14 cellular contexts compared by ENCODE assay signal in genomic region chr1:230754831-230755230, GRCh38. TPM values are rescaled to one million over a fixed set of nuclear protein-coding genes. Genes with fewer than 3 reads are reported as not detected.
DNase-seq lines count a peak whose midpoint lies in the region; ATAC-seq, FAIRE-seq and TF ChIP-seq lines count a peak whose summit lies in the region.
"Had no signal": no experiment of that assay in that cellular context is flagged by ENCODE, and none has a peak within 500 bp of the region (broad histone marks: within the 10 kb centered on the region; RNA-seq: fewer than 3 reads in every experiment).

No MANE protein-coding gene starts in this region.

- no peak for FAIRE-seq in H54 (lab: Jason Lieb, UNC)
- FAIRE-seq: islet of Langerhans had no signal

- H3K9me3 ChIP-seq in adipocyte (ENCODE audit: control insufficient read depth, low read length) (no peaks in the 10 kb centered on the region), vagina (no peaks in the 10 kb centered on the region), uterus (no peaks in the 10 kb centered on the region)
- H3K9me3 ChIP-seq: Peyer's patch had no signal

- intact Hi-C loops in left cardiac atrium (cut with DNase I) (no loop called here), vagina (cut with DNase I) (no loop called here), uterus (cut with DNase I; ENCODE audit: low total_unique reads) (no loop called here)

- H3K36me3 ChIP-seq in adipocyte (ENCODE audit: control insufficient read depth, insufficient read depth, low read length, severe bottlenecking) = no peaks in the 10 kb centered on the region
- H3K36me3 ChIP-seq in vagina = no peaks in the 10 kb centered on the region
- no peaks in the 10 kb centered on the region for H3K36me3 ChIP-seq in uterus
- H3K36me3 ChIP-seq: Peyer's patch had no signal

- peaks cover 30% of the 10 kb centered on the region for H3K27me3 ChIP-seq in adipocyte (replicated peaks; ENCODE audit: control insufficient read depth, insufficient read depth, low read length)
- no peaks in the 10 kb centered on the region for H3K27me3 ChIP-seq in vagina
- H3K27me3 ChIP-seq in uterus = no peaks in the 10 kb centered on the region
- H3K27me3 ChIP-seq: Peyer's patch had no signal

- TF ChIP-seq POLR2A in H54 (IDR thresholded peaks at IDR 0.05; ENCODE audit: low read depth, low read length) (no peak), vagina (IDR thresholded peaks at IDR 0.05) (no peak), uterus (IDR thresholded peaks at IDR 0.05) (no peak)

- peaks cover 9% of the 10 kb centered on the region for H3K4me1 ChIP-seq in adipocyte (ENCODE audit: control insufficient read depth, insufficient read depth, low read length)
- H3K4me1 ChIP-seq in vagina = no peaks in the 10 kb centered on the region
- no peaks in the 10 kb centered on the region for H3K4me1 ChIP-seq in uterus

- no peak overlapping the region for H3K27ac ChIP-seq in vagina
- no peak overlapping the region for H3K27ac ChIP-seq in uterus
- H3K27ac ChIP-seq: Peyer's patch, VCaP had no signal

- no peak for TF ChIP-seq CTCF in vagina (IDR thresholded peaks at IDR 0.05)
- no peak for TF ChIP-seq CTCF in uterus (IDR thresholded peaks at IDR 0.05)

- no peak overlapping the region for H3K9ac ChIP-seq in adipocyte (ENCODE audit: low read length)

- no peak overlapping the region for H3K4me3 ChIP-seq in adipocyte (ENCODE audit: low read length)
- H3K4me3 ChIP-seq in vagina = no peak overlapping the region
- no peak overlapping the region for H3K4me3 ChIP-seq in uterus
- H3K4me3 ChIP-seq: Peyer's patch had no signal

- ATAC-seq in left cardiac atrium = peak; percentile 67 to 84
- no peak for ATAC-seq in GM21526 (IDR thresholded peaks at IDR 0.05; ENCODE audit: low FRiP score, unreplicated experiment)

- peak; percentile 75 for DNase-seq in H54 (ENCODE audit: insufficient read length, low spot score)
- peak; percentile 17 for DNase-seq in adipocyte (ENCODE audit: low read depth)
- DNase-seq in left cardiac atrium = peak; percentile 51
- peak; percentile 89 for DNase-seq in renal cortical epithelial cell (ENCODE audit: low read depth)
- DNase-seq in vagina (ENCODE audit: extremely low spot score in 2 of 2) = no peak
- no peak for DNase-seq in uterus
- DNase-seq in DMS79 (lab: John Stamatoyannopoulos, UW) = no peak
- DNase-seq: activated CD8-positive, alpha-beta memory T cell treated with anti-CD3 and anti-CD28 coated beads, Interleukin-2, amount 50 U/mL, for 48 hours; erythroblast; Peyer's patch had no signal

RNA-seq across cellular contexts. Expression of gene CAPN9, which starts 7.6 kb away (rescaled TPM):
- total RNA-seq in left cardiac atrium (under 1 TPM; 0.18 to 0.24 TPM), renal cortical epithelial cell (0.05 TPM in 1 of 2 replicates, not detected in the other), vagina (not detected), uterus (under 1 TPM in 1 of 4 donors, not detected in 3; 0.41 TPM)
- total RNA-seq: aorta had no signal

RNA-seq across cellular contexts. Expression of gene AGT, which starts 40.9 kb away (rescaled TPM):
- total RNA-seq in left cardiac atrium = 100 to 1,000 TPM; 102 to 130 TPM
- total RNA-seq in renal cortical epithelial cell = 1.2 and 2.9 TPM in 2 replicates
- total RNA-seq in vagina = 9.6 TPM
- 1 to 10 TPM in 3 of 4 donors, under 1 TPM in 1; 0.77 to 7.6 (median 2.5) TPM for total RNA-seq in uterus

Comparison
In these comparisons a context has a peak if more than half of its experiments do, and no peak if none do; other contexts are left out.
1. DNase-seq: peak in H54 (single experiment), adipocyte (single experiment), left cardiac atrium (single experiment) and renal cortical epithelial cell (single experiment); none in vagina (0 of 2), uterus (0 of 2) and DMS79 (single experiment).